Comparison of ENCODE assay signal across 1 cellular context in the genomic region with DNA sequence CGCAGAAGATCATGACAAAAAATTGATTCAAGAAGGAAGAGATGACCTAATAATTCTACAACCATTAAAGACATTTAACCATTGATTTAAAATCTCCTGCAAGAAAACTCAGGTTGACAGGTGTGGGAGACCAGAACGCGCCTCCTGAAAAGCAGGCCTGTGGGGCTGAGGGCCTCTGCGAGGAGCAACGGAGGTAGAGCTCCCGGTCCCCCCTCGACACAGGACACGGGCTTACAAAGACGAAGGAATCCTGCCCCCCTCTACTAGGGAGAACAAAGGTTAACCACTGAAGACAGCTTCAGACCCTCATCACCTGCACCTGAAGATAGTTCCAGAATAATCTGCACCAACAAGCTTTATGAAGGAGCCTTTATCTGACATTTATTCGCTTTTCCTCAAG.
TF ChIP-seq lines count a peak whose summit lies in the region.

No MANE protein-coding gene starts in this region.

TF ChIP-seq in SK-N-SH, 30 proteins besides CTCF, POLR2A, EP300 and RAD21:
- TF ChIP-seq PBX3 (IDR thresholded peaks at IDR 0.05), result no peak
- TF ChIP-seq SMC3 (IDR thresholded peaks at IDR 0.05; ENCODE audit: low read depth, low read length), result no peak
- no peak for TF ChIP-seq FOXM1 (IDR thresholded peaks at IDR 0.05; ENCODE audit: low read depth)
- TF ChIP-seq SIN3A (IDR thresholded peaks at IDR 0.05; ENCODE audit: borderline replicate concordance, low read depth, low read length), result no peak
- TF ChIP-seq MAX (IDR thresholded peaks at IDR 0.05; ENCODE audit: low read depth), result no peak
